20 cellular contexts compared by ENCODE assay signal in the genomic region with DNA sequence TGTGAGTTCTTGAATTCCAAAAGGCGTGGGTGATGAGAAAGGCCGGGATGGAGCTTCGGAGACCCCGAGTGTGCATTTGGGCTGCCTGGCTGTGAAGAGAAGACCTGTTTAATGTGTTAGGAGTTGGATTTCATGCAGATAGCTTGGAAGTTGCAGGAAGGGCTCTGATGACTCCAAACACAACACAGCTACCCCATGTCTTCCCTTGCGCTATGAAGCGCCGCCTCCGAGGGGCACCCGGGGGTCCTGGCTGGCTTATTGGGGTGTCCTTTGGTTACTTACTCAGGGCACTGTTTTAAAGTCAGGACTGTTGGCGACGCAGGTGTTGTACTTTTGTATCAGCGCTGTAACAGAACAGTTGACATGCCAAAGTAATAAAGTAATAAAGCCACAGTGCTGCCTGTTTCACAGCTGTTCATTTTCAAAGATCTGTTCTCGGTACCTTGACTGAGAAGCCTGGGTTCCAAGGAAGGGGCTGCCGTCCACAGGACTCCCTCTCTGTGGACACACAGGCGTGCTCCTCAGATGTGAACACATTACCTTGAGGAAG.
DNase-seq lines count a peak whose midpoint lies in the region; ATAC-seq and TF ChIP-seq lines count a peak whose summit lies in the region.
"Had no signal": no experiment of that assay in that cellular context is flagged by ENCODE, and none has a peak within 500 bp of the region (broad histone marks: within the 10 kb centered on the region; RNA-seq: fewer than 3 reads in every experiment).

No MANE protein-coding gene starts in this region.

- H3K27me3 ChIP-seq in dorsolateral prefrontal cortex (no peaks in the 10 kb centered on the region), uterus (no peaks in the 10 kb centered on the region), brain microvascular endothelial cell (replicated peaks) (no peaks in the 10 kb centered on the region), MM.1S (replicated peaks; ENCODE audit: insufficient read depth, low read length) (no peaks in the 10 kb centered on the region)
- H3K27me3 ChIP-seq: upper lobe of right lung had no signal

- H2AFZ ChIP-seq in MM.1S (ENCODE audit: low read length): no peak overlapping the region

- no peak for ATAC-seq in GM18873 (IDR thresholded peaks at IDR 0.05; ENCODE audit: low FRiP score, unreplicated experiment)
- ATAC-seq: upper lobe of right lung had no signal

- peaks cover 70% of the 10 kb centered on the region for H3K4me1 Mint-ChIP-seq in activated naive CD4-positive, alpha-beta T cell treated with anti-CD3 and anti-CD28 coated beads, Interleukin-2, amount 50 U/mL, for 24 hours
- H3K4me1 Mint-ChIP-seq in activated naive CD4-positive, alpha-beta T cell treated with anti-CD3 and anti-CD28 coated beads, Interleukin-2, amount 10 ng/mL, durations not matched to agents 7 days and 5 days: peaks cover 50% of the 10 kb centered on the region
- H3K4me1 Mint-ChIP-seq in nephron progenitor cell: peaks cover 79% of the 10 kb centered on the region

- peaks cover 9% of the 10 kb centered on the region for H3F3A ChIP-seq in MM.1S (ENCODE audit: insufficient read depth, low read length)

- CTCF ChIA-PET in activated naive CD4-positive, alpha-beta T cell treated with anti-CD3 and anti-CD28 coated beads, Interleukin-2, amount 10 ng/mL, durations not matched to agents 7 days and 5 days (lab: Charles Lee): no interaction called here

- H3K9me3 Mint-ChIP-seq in activated naive CD4-positive, alpha-beta T cell treated with anti-CD3 and anti-CD28 coated beads, Interleukin-2, amount 50 U/mL, for 24 hours: no peaks in the 10 kb centered on the region
- H3K9me3 Mint-ChIP-seq in activated naive CD4-positive, alpha-beta T cell treated with anti-CD3 and anti-CD28 coated beads, Interleukin-2, amount 10 ng/mL, durations not matched to agents 7 days and 5 days: peaks cover 5% of the 10 kb centered on the region
- no peaks in the 10 kb centered on the region for H3K9me3 Mint-ChIP-seq in nephron progenitor cell

- intact Hi-C loops in dorsolateral prefrontal cortex (cut with DNase I) (no loop called here), uterus (cut with DNase I; ENCODE audit: low total_unique reads) (no loop called here)

- TF ChIP-seq POLR2A in uterus (IDR thresholded peaks at IDR 0.05): no peak

- DNase-seq in activated naive CD4-positive, alpha-beta T cell treated with anti-CD3 and anti-CD28 coated beads, Interleukin-2, amount 10 ng/mL, durations not matched to agents 7 days and 5 days: no peak
- no peak for DNase-seq in dorsolateral prefrontal cortex
- no peak for DNase-seq in nephron progenitor cell
- DNase-seq in uterus: no peak
- no peak for DNase-seq in brain microvascular endothelial cell
- DNase-seq in MM.1S: no peak
- DNase-seq: activated gamma-delta T cell treated with Interleukin-2 at 50 U/mL for 16 hours; amniotic stem cell; central memory CD4-positive, alpha-beta T cell; effector CD8-positive, alpha-beta T cell; foreskin melanocyte; hypothalamus; NCI-H2227 treated with DMSO at 0.1 percent for 48 hours; NCI-H774; occipital lobe; stimulated activated CD4-positive, alpha-beta T cell treated with anti-CD3 and anti-CD28 coated beads, Interleukin-15, amount 100 ng/mL, for 24 hours; upper lobe of right lung had no signal

- H3K36me3 Mint-ChIP-seq in activated naive CD4-positive, alpha-beta T cell treated with anti-CD3 and anti-CD28 coated beads, Interleukin-2, amount 50 U/mL, for 24 hours: peaks cover 31% of the 10 kb centered on the region
- peaks cover 81% of the 10 kb centered on the region for H3K36me3 Mint-ChIP-seq in activated naive CD4-positive, alpha-beta T cell treated with anti-CD3 and anti-CD28 coated beads, Interleukin-2, amount 10 ng/mL, durations not matched to agents 7 days and 5 days
- peaks cover 70% of the 10 kb centered on the region for H3K36me3 Mint-ChIP-seq in nephron progenitor cell (ENCODE audit: low read depth)

- H3K9me3 ChIP-seq in uterus: no peaks in the 10 kb centered on the region
- no peaks in the 10 kb centered on the region for H3K9me3 ChIP-seq in MM.1S (replicated peaks; ENCODE audit: insufficient read depth, low read length)
- H3K9me3 ChIP-seq: upper lobe of right lung had no signal

- TF ChIP-seq CTCF in dorsolateral prefrontal cortex (IDR thresholded peaks at IDR 0.05 in 54 of 56, conservative IDR thresholded peaks at IDR 0.05 in 2 of 56; ENCODE audit: low read depth in 1 of 56, partially characterized antibody in 56 of 56): no peak
- TF ChIP-seq CTCF in nephron progenitor cell (IDR thresholded peaks at IDR 0.05): no peak
- TF ChIP-seq CTCF in uterus (IDR thresholded peaks at IDR 0.05): no peak
- no peak for TF ChIP-seq CTCF in brain microvascular endothelial cell (IDR thresholded peaks at IDR 0.05; ENCODE audit: low read depth, low read length, missing control alignments)
- no peak for TF ChIP-seq CTCF in MM.1S (IDR thresholded peaks at IDR 0.05; ENCODE audit: low read length)

- H3K27ac ChIP-seq in dorsolateral prefrontal cortex (peak overlapping the region in 34 of 59 donors; percentile 1 to 85 (median 56)), uterus (peak overlapping the region; percentile 12 to 28), brain microvascular endothelial cell (no peak overlapping the region), MM.1S (ENCODE audit: low read length) (no peak overlapping the region)
- H3K27ac ChIP-seq: KMS-11, upper lobe of right lung had no signal

- H3K4me1 ChIP-seq in uterus: no peaks in the 10 kb centered on the region
- H3K4me1 ChIP-seq in MM.1S (ENCODE audit: low read length): peaks cover 8% of the 10 kb centered on the region
- H3K4me1 ChIP-seq: upper lobe of right lung had no signal

- no peaks in the 10 kb centered on the region for H3K27me3 Mint-ChIP-seq in activated naive CD4-positive, alpha-beta T cell treated with anti-CD3 and anti-CD28 coated beads, Interleukin-2, amount 50 U/mL, for 24 hours
- H3K27me3 Mint-ChIP-seq in activated naive CD4-positive, alpha-beta T cell treated with anti-CD3 and anti-CD28 coated beads, Interleukin-2, amount 10 ng/mL, durations not matched to agents 7 days and 5 days: no peaks in the 10 kb centered on the region
- no peaks in the 10 kb centered on the region for H3K27me3 Mint-ChIP-seq in nephron progenitor cell (ENCODE audit: low read depth, poor library complexity)

- no peaks in the 10 kb centered on the region for H3K9me2 ChIP-seq in MM.1S (replicated peaks; ENCODE audit: insufficient read depth, low read length)

- H3K36me3 ChIP-seq in uterus (no peaks in the 10 kb centered on the region), brain microvascular endothelial cell (replicated peaks) (peaks cover 65% of the 10 kb centered on the region), MM.1S (replicated peaks; ENCODE audit: insufficient read depth, low read length) (peaks cover 3% of the 10 kb centered on the region)

- H3K4me3 ChIP-seq in dorsolateral prefrontal cortex: no peak overlapping the region
- no peak overlapping the region for H3K4me3 ChIP-seq in uterus
- no peak overlapping the region for H3K4me3 ChIP-seq in brain microvascular endothelial cell (ENCODE audit: low read depth, low read length)
- no peak overlapping the region for H3K4me3 ChIP-seq in MM.1S (ENCODE audit: low read length)
- H3K4me3 ChIP-seq: upper lobe of right lung had no signal

- H4K20me1 ChIP-seq in MM.1S (ENCODE audit: insufficient read depth, low read length): no peaks in the 10 kb centered on the region

- in situ Hi-C loops in brain microvascular endothelial cell (cut with HindIII; ENCODE audit: low pct_ligation_motif_present, low sequenced_read_pairs): no loop called here

- no peak overlapping the region for H3K9ac ChIP-seq in MM.1S (ENCODE audit: low read length)
- H3K9ac ChIP-seq: KMS-11 had no signal

- no peaks in the 10 kb centered on the region for H3K79me2 ChIP-seq in MM.1S (ENCODE audit: low read length)

- H3K4me3 Mint-ChIP-seq in activated naive CD4-positive, alpha-beta T cell treated with anti-CD3 and anti-CD28 coated beads, Interleukin-2, amount 50 U/mL, for 24 hours: no peak overlapping the region
- no peak overlapping the region for H3K4me3 Mint-ChIP-seq in activated naive CD4-positive, alpha-beta T cell treated with anti-CD3 and anti-CD28 coated beads, Interleukin-2, amount 10 ng/mL, durations not matched to agents 7 days and 5 days
- no peak overlapping the region for H3K4me3 Mint-ChIP-seq in nephron progenitor cell

- peak overlapping the region; percentile 11 for H3K27ac Mint-ChIP-seq in activated naive CD4-positive, alpha-beta T cell treated with anti-CD3 and anti-CD28 coated beads, Interleukin-2, amount 50 U/mL, for 24 hours
- H3K27ac Mint-ChIP-seq in activated naive CD4-positive, alpha-beta T cell treated with anti-CD3 and anti-CD28 coated beads, Interleukin-2, amount 10 ng/mL, durations not matched to agents 7 days and 5 days: no peak overlapping the region
- H3K27ac Mint-ChIP-seq in nephron progenitor cell: peak overlapping the region; percentile 96

- no peak overlapping the region for H3K4me2 ChIP-seq in MM.1S (ENCODE audit: low read depth, low read length)
- H3K4me2 ChIP-seq: KMS-11 had no signal

Comparison
In these comparisons a context has a peak if more than half of its experiments do, and no peak if none do; other contexts are left out.
1. H3K27ac ChIP-seq: peak in dorsolateral prefrontal cortex (34 of 59) and uterus (2 of 2); none in brain microvascular endothelial cell (single experiment) and MM.1S (single experiment).